Comparison of ENCODE assay signal across 8 cellular contexts in the genomic region with DNA sequence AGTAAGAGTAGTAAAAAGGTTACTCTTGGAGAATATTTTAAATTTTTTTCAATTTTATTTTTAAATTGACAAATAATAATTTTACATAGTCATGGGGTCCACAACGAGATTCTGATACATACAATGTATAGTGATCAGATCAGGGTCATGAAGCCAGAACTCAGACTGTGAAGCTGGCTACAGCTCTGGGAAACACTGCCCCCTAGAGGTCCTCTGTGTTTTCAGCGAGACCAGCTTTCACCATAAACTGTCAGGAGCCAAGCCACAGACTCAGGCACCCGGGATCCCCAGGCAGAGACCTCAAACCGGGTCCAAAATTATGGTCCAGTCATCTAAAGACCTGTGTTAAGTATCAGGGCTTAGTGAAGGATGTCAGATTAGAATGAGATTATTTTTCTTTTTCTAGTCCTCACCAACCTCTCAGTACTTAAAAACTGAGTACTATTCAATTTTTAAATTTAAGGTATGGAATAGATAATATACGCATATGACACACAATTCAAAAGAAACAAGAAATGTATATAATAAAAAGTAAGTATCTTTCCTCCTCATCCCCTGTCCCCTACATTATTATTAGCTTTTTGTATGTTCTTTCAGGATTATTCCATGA.
DNase-seq lines count a peak whose midpoint lies in the region; ATAC-seq and TF ChIP-seq lines count a peak whose summit lies in the region.

No MANE protein-coding gene starts in this region.

- peak; percentile 68 for TF ChIP-seq CTCF in GM06990 (IDR thresholded peaks at IDR 0.05; ENCODE audit: insufficient read depth, low read length, poor library complexity, severe bottlenecking)

- DNase-seq in A172 (ENCODE audit: low spot score) (peak; percentile 25), GM06990 (ENCODE audit: extremely low read depth, insufficient read length) (no peak), NCI-H146 treated with DMSO at 0.1 percent for 48 hours (lab: John Stamatoyannopoulos, UW; ENCODE audit: unreplicated experiment) (peak; percentile 1), head of caudate nucleus (peak; percentile 31 to 90 (median 74)), T-helper 17 cell (no peak)
- peak; percentile 77 for DNase-seq in activated CD4-positive, alpha-beta T cell treated with anti-CD3 and anti-CD28 coated beads, Interleukin-2, amount 10 ng/mL, durations not matched to agents 24 days and 14 days
- DNase-seq in stimulated activated CD4-positive, alpha-beta T cell treated with anti-CD3 and anti-CD28 coated beads, Interleukin-12 subunit alpha, Interleukin-12 subunit beta, amount 100 ng/mL, for 48 hours (ENCODE audit: low read depth in 2 of 3, low spot score in 1 of 3): peak; percentile 4 to 35 (median 7)

- intact Hi-C loops in activated CD4-positive, alpha-beta T cell treated with anti-CD3 and anti-CD28 coated beads, Interleukin-2, amount 10 ng/mL, durations not matched to agents 24 days and 14 days (cut with micrococcal nuclease): loop anchor here (5.0 kb wide), 1 partner anchor 1851 kb away; no protein-coding TSS in a partner anchor
- intact Hi-C loops in head of caudate nucleus (cut with DNase I): no loop called here

- no peaks in the 10 kb centered on the region for H3K36me3 Mint-ChIP-seq in activated CD4-positive, alpha-beta T cell treated with anti-CD3 and anti-CD28 coated beads, Interleukin-2, amount 10 ng/mL, durations not matched to agents 24 days and 14 days (ENCODE audit: low read depth)
- H3K36me3 Mint-ChIP-seq in T-helper 17 cell (ENCODE audit: low read depth): no peaks in the 10 kb centered on the region

- H3K27me3 Mint-ChIP-seq in activated CD4-positive, alpha-beta T cell treated with anti-CD3 and anti-CD28 coated beads, Interleukin-2, amount 10 ng/mL, durations not matched to agents 24 days and 14 days: no peaks in the 10 kb centered on the region
- no peaks in the 10 kb centered on the region for H3K27me3 Mint-ChIP-seq in T-helper 17 cell

- no peaks in the 10 kb centered on the region for H3K9me3 Mint-ChIP-seq in activated CD4-positive, alpha-beta T cell treated with anti-CD3 and anti-CD28 coated beads, Interleukin-2, amount 10 ng/mL, durations not matched to agents 24 days and 14 days

- H3K9me3 ChIP-seq in T-helper 17 cell (ENCODE audit: control insufficient read depth, low read length, poor library complexity, severe bottlenecking): no peaks in the 10 kb centered on the region

- H3K27ac Mint-ChIP-seq in activated CD4-positive, alpha-beta T cell treated with anti-CD3 and anti-CD28 coated beads, Interleukin-2, amount 10 ng/mL, durations not matched to agents 24 days and 14 days: no peak overlapping the region
- H3K27ac Mint-ChIP-seq in T-helper 17 cell: no peak overlapping the region

- H3K4me1 Mint-ChIP-seq in activated CD4-positive, alpha-beta T cell treated with anti-CD3 and anti-CD28 coated beads, Interleukin-2, amount 10 ng/mL, durations not matched to agents 24 days and 14 days: no peaks in the 10 kb centered on the region
- no peaks in the 10 kb centered on the region for H3K4me1 Mint-ChIP-seq in T-helper 17 cell

- no peak overlapping the region for H3K4me3 ChIP-seq in GM06990 (replicated peaks; ENCODE audit: low read depth, low read length)

- H3K27me3 ChIP-seq in GM06990 (replicated peaks; ENCODE audit: control insufficient read depth, insufficient read depth, low read length): no peaks in the 10 kb centered on the region

- ATAC-seq in HG02642 (IDR thresholded peaks at IDR 0.05; ENCODE audit: poor library complexity, unreplicated experiment) (peak; percentile 91), T-helper 17 cell (no peak)

- H3K36me3 ChIP-seq in GM06990 (ENCODE audit: control insufficient read depth, insufficient read depth, low read length): no peaks in the 10 kb centered on the region

- no peak overlapping the region for H3K4me3 Mint-ChIP-seq in activated CD4-positive, alpha-beta T cell treated with anti-CD3 and anti-CD28 coated beads, Interleukin-2, amount 10 ng/mL, durations not matched to agents 24 days and 14 days
- H3K4me3 Mint-ChIP-seq in T-helper 17 cell: no peak overlapping the region

Comparison
In these comparisons a context has a peak if more than half of its experiments do, and no peak if none do; other contexts are left out.
1. DNase-seq: peak in A172 (single experiment), NCI-H146 treated with DMSO at 0.1 percent for 48 hours (single experiment), activated CD4-positive, alpha-beta T cell treated with anti-CD3 and anti-CD28 coated beads, Interleukin-2, amount 10 ng/mL, durations not matched to agents 24 days and 14 days (single experiment), head of caudate nucleus (42 of 42) and stimulated activated CD4-positive, alpha-beta T cell treated with anti-CD3 and anti-CD28 coated beads, Interleukin-12 subunit alpha, Interleukin-12 subunit beta, amount 100 ng/mL, for 48 hours (3 of 3); none in GM06990 (single experiment) and T-helper 17 cell (0 of 3).